Comparison of ENCODE assay signal across 1 cellular context in genomic region chr9:4748612-4749011, GRCh38.
TF ChIP-seq lines count a peak whose summit lies in the region.

No MANE protein-coding gene starts in this region.

TF ChIP-seq in GM12878, 131 proteins besides CTCF, POLR2A, EP300 and RAD21 (continued from another document):
- TF ChIP-seq, protein P1, sequence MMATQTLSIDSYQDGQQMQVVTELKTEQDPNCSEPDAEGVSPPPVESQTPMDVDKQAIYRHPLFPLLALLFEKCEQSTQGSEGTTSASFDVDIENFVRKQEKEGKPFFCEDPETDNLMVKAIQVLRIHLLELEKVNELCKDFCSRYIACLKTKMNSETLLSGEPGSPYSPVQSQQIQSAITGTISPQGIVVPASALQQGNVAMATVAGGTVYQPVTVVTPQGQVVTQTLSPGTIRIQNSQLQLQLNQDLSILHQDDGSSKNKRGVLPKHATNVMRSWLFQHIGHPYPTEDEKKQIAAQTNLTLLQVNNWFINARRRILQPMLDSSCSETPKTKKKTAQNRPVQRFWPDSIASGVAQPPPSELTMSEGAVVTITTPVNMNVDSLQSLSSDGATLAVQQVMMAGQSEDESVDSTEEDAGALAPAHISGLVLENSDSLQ (IDR thresholded peaks at IDR 0.05) = no peak
